In the genomic region with DNA sequence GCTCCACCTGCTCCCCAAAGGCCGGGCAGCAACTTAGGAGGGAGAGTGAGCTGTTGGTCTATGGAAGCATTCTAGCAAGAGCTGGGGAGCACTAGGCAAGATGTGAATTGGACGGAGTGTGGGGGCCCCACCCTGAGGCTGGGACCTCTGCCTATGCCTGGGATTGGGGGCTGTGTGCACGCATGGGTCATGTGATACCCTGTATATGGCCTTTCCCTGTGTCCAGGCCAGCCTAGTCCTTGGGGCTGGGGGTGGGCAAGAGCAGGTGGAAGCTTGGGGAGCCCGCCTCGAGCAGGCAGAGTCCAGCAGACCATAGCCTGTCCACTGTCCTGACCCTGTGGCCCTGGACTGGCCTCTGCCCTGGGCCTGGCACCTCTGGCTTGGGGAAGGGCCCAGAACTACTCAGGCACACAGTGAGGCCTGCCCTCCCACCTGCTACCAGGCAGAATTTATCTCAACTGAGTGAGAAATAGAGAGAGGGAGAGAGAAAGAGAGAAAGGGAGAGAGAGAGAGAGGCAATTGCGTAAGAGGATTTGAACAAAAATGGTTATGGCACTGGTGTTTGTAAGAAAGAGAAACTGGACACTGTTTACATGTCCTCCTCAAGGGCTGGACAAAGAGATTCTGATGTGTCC, we compare ENCODE assay signal across 8 cellular contexts. TPM values are rescaled to one million over a fixed set of nuclear protein-coding genes. Genes with fewer than 3 reads are reported as not detected.
DNase-seq lines count a peak whose midpoint lies in the region; ATAC-seq and TF ChIP-seq lines count a peak whose summit lies in the region.
"Had no signal": no experiment of that assay in that cellular context is flagged by ENCODE, and none has a peak within 500 bp of the region (broad histone marks: within the 10 kb centered on the region; RNA-seq: fewer than 3 reads in every experiment).

No MANE protein-coding gene starts in this region.

- no peak for ATAC-seq in lung (ENCODE audit: insufficient read depth, low FRiP score)
- no peak for ATAC-seq in HG03139 (IDR thresholded peaks at IDR 0.05; ENCODE audit: unreplicated experiment)

- no peak overlapping the region for H3K4me3 ChIP-seq in lung
- no peak overlapping the region for H3K4me3 ChIP-seq in tibial nerve

- H3K27ac ChIP-seq in lung (ENCODE audit: low read depth in 1 of 2, low read length in 1 of 2) (peak overlapping the region; percentile 81 to 89), tibial nerve (peak overlapping the region; percentile 62 to 88 (median 82))
- H3K27ac ChIP-seq: brain microvascular endothelial cell had no signal

- TF ChIP-seq EP300 in tibial nerve (IDR thresholded peaks at IDR 0.05), result peak in 1 of 2 donors; percentile 16

- H3K9me3 ChIP-seq in lung (ENCODE audit: control insufficient read depth in 2 of 2, insufficient read depth in 1 of 2, low read length in 1 of 2), result no peaks in the 10 kb centered on the region
- H3K9me3 ChIP-seq in tibial nerve, result no peaks in the 10 kb centered on the region

- no peak for TF ChIP-seq POLR2A in tibial nerve (IDR thresholded peaks at IDR 0.05)

- H3K36me3 ChIP-seq in lung (ENCODE audit: control insufficient read depth in 2 of 2, insufficient read depth in 2 of 2, low read length in 2 of 2) (no peaks in the 10 kb centered on the region), tibial nerve (no peaks in the 10 kb centered on the region)
- H3K36me3 ChIP-seq: brain microvascular endothelial cell had no signal

- no peaks in the 10 kb centered on the region for H3K27me3 ChIP-seq in lung (ENCODE audit: control insufficient read depth, insufficient read depth)
- no peaks in the 10 kb centered on the region for H3K27me3 ChIP-seq in tibial nerve
- H3K27me3 ChIP-seq: brain microvascular endothelial cell had no signal

- TF ChIP-seq CTCF in lung (IDR thresholded peaks at IDR 0.05; ENCODE audit: control extremely low read depth, extremely low read depth) (no peak), tibial nerve (IDR thresholded peaks at IDR 0.05) (no peak)

- peaks cover 0 to 16% of the 10 kb centered on the region in 2 donors for H3K4me1 ChIP-seq in lung (ENCODE audit: control insufficient read depth in 2 of 2, insufficient read depth in 2 of 2, low read length in 2 of 2)
- peaks cover 0 to 75% (median 29%) of the 10 kb centered on the region in 4 donors for H3K4me1 ChIP-seq in tibial nerve

- DNase-seq in MV-4-11 (lab: John Stamatoyannopoulos, UW) (peak; percentile 13), dedifferentiated amniotic fluid mesenchymal stem cell (ENCODE audit: extremely low spot score) (peak; percentile 31), lung (ENCODE audit: low spot score) (no peak), tibial nerve (ENCODE audit: low spot score in 2 of 2) (no peak), COLO829 (ENCODE audit: low spot score) (no peak), COLO668 (lab: John Stamatoyannopoulos, UW; ENCODE audit: unreplicated experiment) (no peak)

- 83 to 87% methylated on average over 6 of the region's 6 CpGs for WGBS in lung, 2 donors
- WGBS in tibial nerve, 2 donors, result 60 to 65% methylated on average over 6 of the region's 6 CpGs

RNA-seq across cellular contexts. Expression of gene PDP2, which starts 19.1 kb away (rescaled TPM):
- total RNA-seq in lung (10 to 100 TPM; 21.3 to 23.0 TPM), tibial nerve (10 to 100 TPM; 12.3 to 29.9 (median 15.5) TPM)
- 1 to 10 TPM; 4.5 to 4.9 TPM for polyA plus RNA-seq in lung

RNA-seq across cellular contexts. Expression of gene CDH16, which starts 19.3 kb away (rescaled TPM):
- 1 to 10 TPM in 1 of 2 donors, under 1 TPM in 1; 0.64 to 1.7 TPM for total RNA-seq in lung
- polyA plus RNA-seq in lung, result under 1 TPM in 1 of 2 donors, not detected in 1; 0.25 TPM
- total RNA-seq in tibial nerve, result 1 to 10 TPM in 2 of 4 donors, under 1 TPM in 2; 0.30 to 2.5 (median 1.4) TPM

RNA-seq across cellular contexts. Expression of gene RRAD, which starts 25.9 kb away (rescaled TPM):
- total RNA-seq in lung (10 to 100 TPM; 35.4 to 36.0 TPM), tibial nerve (100 to 1,000 TPM in 3 of 4 donors, 10 to 100 TPM in 1; 23.7 to 132 (median 109) TPM)
- 10 to 100 TPM; 31.8 to 42.3 TPM for polyA plus RNA-seq in lung

RNA-seq across cellular contexts. Expression of gene CIAO2B, which starts 34.8 kb away (rescaled TPM):
- total RNA-seq in lung, result 10 to 100 TPM; 48.8 to 79.7 TPM
- 100 to 1,000 TPM; 238 to 257 TPM for polyA plus RNA-seq in lung
- total RNA-seq in tibial nerve, result 100 to 1,000 TPM in 2 of 4 donors, 10 to 100 TPM in 2; 57.1 to 111 (median 89.9) TPM

RNA-seq across cellular contexts. Expression of gene CES2, which starts 35.9 kb away (rescaled TPM):
- 10 to 100 TPM; 24.6 to 51.0 TPM for total RNA-seq in lung
- polyA plus RNA-seq in lung, result 10 to 100 TPM; 26.0 to 26.3 TPM
- total RNA-seq in tibial nerve, result 10 to 100 TPM; 29.2 to 45.0 (median 34.4) TPM

Comparison
In these comparisons a context has a peak if more than half of its experiments do, and no peak if none do; other contexts are left out.
1. DNase-seq: peak in MV-4-11 (single experiment) and dedifferentiated amniotic fluid mesenchymal stem cell (single experiment); none in lung (single experiment), tibial nerve (0 of 2), COLO829 (single experiment) and COLO668 (single experiment).